In genomic region chr2:54839526-54840255, GRCh38 we compare ENCODE assay signal across 2 cellular contexts.
TF ChIP-seq lines count a peak whose summit lies in the region.

No MANE protein-coding gene starts in this region.

TF ChIP-seq in IMR-90, 13 proteins besides CTCF, POLR2A, EP300 and RAD21:
- no peak for TF ChIP-seq BHLHE40 (IDR thresholded peaks at IDR 0.05; ENCODE audit: low read depth, low read length)
- no peak for TF ChIP-seq CEBPB (IDR thresholded peaks at IDR 0.05; ENCODE audit: low read depth, low read length)
- TF ChIP-seq RFX5 (IDR thresholded peaks at IDR 0.05; ENCODE audit: low read depth, low read length) = no peak
- peak; percentile 46 for TF ChIP-seq MAFK (IDR thresholded peaks at IDR 0.05; ENCODE audit: low read depth, low read length)
- no peak for TF ChIP-seq CHD1 (IDR thresholded peaks at IDR 0.05; ENCODE audit: low read depth, low read length)
- TF ChIP-seq, protein P1, sequence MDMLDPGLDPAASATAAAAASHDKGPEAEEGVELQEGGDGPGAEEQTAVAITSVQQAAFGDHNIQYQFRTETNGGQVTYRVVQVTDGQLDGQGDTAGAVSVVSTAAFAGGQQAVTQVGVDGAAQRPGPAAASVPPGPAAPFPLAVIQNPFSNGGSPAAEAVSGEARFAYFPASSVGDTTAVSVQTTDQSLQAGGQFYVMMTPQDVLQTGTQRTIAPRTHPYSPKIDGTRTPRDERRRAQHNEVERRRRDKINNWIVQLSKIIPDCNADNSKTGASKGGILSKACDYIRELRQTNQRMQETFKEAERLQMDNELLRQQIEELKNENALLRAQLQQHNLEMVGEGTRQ (IDR thresholded peaks at IDR 0.05; ENCODE audit: low read depth, low read length) = no peak
- no peak for TF ChIP-seq FOS (IDR thresholded peaks at IDR 0.05; ENCODE audit: low read depth, low read length)
- no peak for TF ChIP-seq RCOR1 (IDR thresholded peaks at IDR 0.05; ENCODE audit: insufficient replicate concordance, low read length)

TF ChIP-seq in K562, 482 proteins besides CTCF, POLR2A, EP300 and RAD21:
- TF ChIP-seq HNRNPUL1 (IDR thresholded peaks at IDR 0.05; ENCODE audit: low read length) (no peak), ZBTB1 (CRISPR knock-in tag; IDR thresholded peaks at IDR 0.05; ENCODE audit: borderline replicate concordance, low read depth) (no peak), ZNF79 (CRISPR knock-in tag; IDR thresholded peaks at IDR 0.05; ENCODE audit: low read depth) (no peak), STAG1 (CRISPR knock-in tag; IDR thresholded peaks at IDR 0.05; ENCODE audit: borderline replicate concordance) (no peak), FOXO4 (CRISPR knock-in tag; IDR thresholded peaks at IDR 0.05) (no peak), SUPT5H (IDR thresholded peaks at IDR 0.05) (no peak), ZC3H11A (IDR thresholded peaks at IDR 0.05; ENCODE audit: low read depth, low read length) (no peak), REST (CRISPR knock-in tag; IDR thresholded peaks at IDR 0.05; ENCODE audit: low read depth) (no peak), ZNF3 (CRISPR knock-in tag; IDR thresholded peaks at IDR 0.05) (no peak), ZNF668 (CRISPR knock-in tag; IDR thresholded peaks at IDR 0.05) (no peak), ZNF316 (IDR thresholded peaks at IDR 0.05) (peak; percentile 69), BMI1 (IDR thresholded peaks at IDR 0.05; ENCODE audit: low read length) (no peak), GTF2A2 (tag; IDR thresholded peaks at IDR 0.05) (no peak), C11orf30 (IDR thresholded peaks at IDR 0.05; ENCODE audit: low read depth) (peak; percentile 38; the same call in 1 of the 2 replicates), ZNF407 (IDR thresholded peaks at IDR 0.05; ENCODE audit: low read depth) (no peak), ZNF217 (CRISPR knock-in tag; IDR thresholded peaks at IDR 0.05) (no peak), MAFF (IDR thresholded peaks at IDR 0.05; ENCODE audit: low read length) (peak; percentile 3; the same call in 1 of the 2 replicates), XRCC5 (IDR thresholded peaks at IDR 0.05; ENCODE audit: low read depth, low read length) (no peak), ZNF551 (CRISPR knock-in tag; IDR thresholded peaks at IDR 0.05) (no peak), ZC3H4 (CRISPR knock-in tag; IDR thresholded peaks at IDR 0.05; ENCODE audit: borderline replicate concordance) (no peak)
- TF ChIP-seq, protein P2, sequence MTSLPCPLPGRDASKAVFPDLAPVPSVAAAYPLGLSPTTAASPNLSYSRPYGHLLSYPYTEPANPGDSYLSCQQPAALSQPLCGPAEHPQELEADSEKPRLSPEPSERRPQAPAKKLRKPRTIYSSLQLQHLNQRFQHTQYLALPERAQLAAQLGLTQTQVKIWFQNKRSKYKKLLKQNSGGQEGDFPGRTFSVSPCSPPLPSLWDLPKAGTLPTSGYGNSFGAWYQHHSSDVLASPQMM (CRISPR knock-in tag; IDR thresholded peaks at IDR 0.05) = no peak
- TF ChIP-seq, protein P3, sequence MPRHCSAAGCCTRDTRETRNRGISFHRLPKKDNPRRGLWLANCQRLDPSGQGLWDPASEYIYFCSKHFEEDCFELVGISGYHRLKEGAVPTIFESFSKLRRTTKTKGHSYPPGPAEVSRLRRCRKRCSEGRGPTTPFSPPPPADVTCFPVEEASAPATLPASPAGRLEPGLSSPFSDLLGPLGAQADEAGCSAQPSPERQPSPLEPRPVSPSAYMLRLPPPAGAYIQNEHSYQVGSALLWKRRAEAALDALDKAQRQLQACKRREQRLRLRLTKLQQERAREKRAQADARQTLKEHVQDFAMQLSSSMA (CRISPR knock-in tag; IDR thresholded peaks at IDR 0.05) = no peak
- TF ChIP-seq, protein P4, sequence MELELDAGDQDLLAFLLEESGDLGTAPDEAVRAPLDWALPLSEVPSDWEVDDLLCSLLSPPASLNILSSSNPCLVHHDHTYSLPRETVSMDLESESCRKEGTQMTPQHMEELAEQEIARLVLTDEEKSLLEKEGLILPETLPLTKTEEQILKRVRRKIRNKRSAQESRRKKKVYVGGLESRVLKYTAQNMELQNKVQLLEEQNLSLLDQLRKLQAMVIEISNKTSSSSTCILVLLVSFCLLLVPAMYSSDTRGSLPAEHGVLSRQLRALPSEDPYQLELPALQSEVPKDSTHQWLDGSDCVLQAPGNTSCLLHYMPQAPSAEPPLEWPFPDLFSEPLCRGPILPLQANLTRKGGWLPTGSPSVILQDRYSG (tag; conservative IDR thresholded peaks at IDR 0.05; ENCODE audit: low read depth) = no peak
- TF ChIP-seq, protein P5, sequence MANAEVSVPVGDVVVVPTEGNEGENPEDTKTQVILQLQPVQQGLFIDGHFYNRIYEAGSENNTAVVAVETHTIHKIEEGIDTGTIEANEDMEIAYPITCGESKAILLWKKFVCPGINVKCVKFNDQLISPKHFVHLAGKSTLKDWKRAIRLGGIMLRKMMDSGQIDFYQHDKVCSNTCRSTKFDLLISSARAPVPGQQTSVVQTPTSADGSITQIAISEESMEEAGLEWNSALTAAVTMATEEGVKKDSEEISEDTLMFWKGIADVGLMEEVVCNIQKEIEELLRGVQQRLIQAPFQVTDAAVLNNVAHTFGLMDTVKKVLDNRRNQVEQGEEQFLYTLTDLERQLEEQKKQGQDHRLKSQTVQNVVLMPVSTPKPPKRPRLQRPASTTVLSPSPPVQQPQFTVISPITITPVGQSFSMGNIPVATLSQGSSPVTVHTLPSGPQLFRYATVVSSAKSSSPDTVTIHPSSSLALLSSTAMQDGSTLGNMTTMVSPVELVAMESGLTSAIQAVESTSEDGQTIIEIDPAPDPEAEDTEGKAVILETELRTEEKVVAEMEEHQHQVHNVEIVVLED (CRISPR knock-in tag; IDR thresholded peaks at IDR 0.05) = no peak
- TF ChIP-seq, protein P6, sequence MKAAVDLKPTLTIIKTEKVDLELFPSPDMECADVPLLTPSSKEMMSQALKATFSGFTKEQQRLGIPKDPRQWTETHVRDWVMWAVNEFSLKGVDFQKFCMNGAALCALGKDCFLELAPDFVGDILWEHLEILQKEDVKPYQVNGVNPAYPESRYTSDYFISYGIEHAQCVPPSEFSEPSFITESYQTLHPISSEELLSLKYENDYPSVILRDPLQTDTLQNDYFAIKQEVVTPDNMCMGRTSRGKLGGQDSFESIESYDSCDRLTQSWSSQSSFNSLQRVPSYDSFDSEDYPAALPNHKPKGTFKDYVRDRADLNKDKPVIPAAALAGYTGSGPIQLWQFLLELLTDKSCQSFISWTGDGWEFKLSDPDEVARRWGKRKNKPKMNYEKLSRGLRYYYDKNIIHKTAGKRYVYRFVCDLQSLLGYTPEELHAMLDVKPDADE (conservative IDR thresholded peaks at IDR 0.05; ENCODE audit: control insufficient read depth, low read depth, low read length) = no peak
- TF ChIP-seq, protein P7, sequence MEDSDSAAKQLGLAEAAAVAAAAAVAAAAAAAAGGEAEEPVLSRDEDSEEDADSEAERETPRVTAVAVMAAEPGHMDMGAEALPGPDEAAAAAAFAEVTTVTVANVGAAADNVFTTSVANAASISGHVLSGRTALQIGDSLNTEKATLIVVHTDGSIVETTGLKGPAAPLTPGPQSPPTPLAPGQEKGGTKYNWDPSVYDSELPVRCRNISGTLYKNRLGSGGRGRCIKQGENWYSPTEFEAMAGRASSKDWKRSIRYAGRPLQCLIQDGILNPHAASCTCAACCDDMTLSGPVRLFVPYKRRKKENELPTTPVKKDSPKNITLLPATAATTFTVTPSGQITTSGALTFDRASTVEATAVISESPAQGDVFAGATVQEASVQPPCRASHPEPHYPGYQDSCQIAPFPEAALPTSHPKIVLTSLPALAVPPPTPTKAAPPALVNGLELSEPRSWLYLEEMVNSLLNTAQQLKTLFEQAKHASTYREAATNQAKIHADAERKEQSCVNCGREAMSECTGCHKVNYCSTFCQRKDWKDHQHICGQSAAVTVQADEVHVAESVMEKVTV (CRISPR knock-in tag; IDR thresholded peaks at IDR 0.05) = no peak
TF ChIP-seq in K562: peak in this region for 3.
